In genomic region chr1:206461602-206462455, GRCh38 we compare ENCODE assay signal across 8 cellular contexts. TPM values are rescaled to one million over a fixed set of nuclear protein-coding genes. Genes with fewer than 3 reads are reported as not detected.
DNase-seq lines count a peak whose midpoint lies in the region; ATAC-seq and TF ChIP-seq lines count a peak whose summit lies in the region.

No MANE protein-coding gene starts in this region.

- DNase-seq in ACHN (peak; percentile 78), M059J (ENCODE audit: low read depth) (peak; percentile 72), SK-N-DZ (ENCODE audit: low spot score) (peak; percentile 52), pons (ENCODE audit: low spot score) (peak; percentile 75)
- peak; percentile 11 to 61 (median 41) for DNase-seq in activated naive CD4-positive, alpha-beta T cell (lab: John Stamatoyannopoulos, UW)

- no peaks in the 10 kb centered on the region for H3K9me3 ChIP-seq in gastroesophageal sphincter

- peak overlapping the region in 3 of 4 donors; percentile 2 to 49 (median 48) for H3K27ac ChIP-seq in gastroesophageal sphincter

- TF ChIP-seq CTCF in gastroesophageal sphincter (IDR thresholded peaks at IDR 0.05) = peak in 3 of 4 experiments; percentile 78 to 84 (median 79)

- H3K4me3 ChIP-seq in gastroesophageal sphincter = no peak overlapping the region

- H3K36me3 ChIP-seq in gastroesophageal sphincter = peaks cover 0 to 23% of the 10 kb centered on the region in 2 donors

- WGBS in gastroesophageal sphincter (ENCODE audit: low coverage in 1 of 2), 2 donors = 50 to 74% methylated on average over 8 to 9 of the region's 9 CpGs

- in situ Hi-C loops in ACHN (cut with HindIII; ENCODE audit: low pct_ligation_motif_present, low pct_unique_long_range_greater_than_20kb, low sequenced_read_pairs) = no loop called here

- ATAC-seq in GM18498 (IDR thresholded peaks at IDR 0.05; ENCODE audit: unreplicated experiment) (peak; percentile 63), gastroesophageal sphincter (peak; percentile 60), GM21619 (IDR thresholded peaks at IDR 0.05; ENCODE audit: unreplicated experiment) (no peak)

- TF ChIP-seq EP300 in gastroesophageal sphincter (IDR thresholded peaks at IDR 0.05) = no peak

- peaks cover 0 to 13% (median 8%) of the 10 kb centered on the region in 3 donors for H3K4me1 ChIP-seq in gastroesophageal sphincter

- H3K27me3 ChIP-seq in gastroesophageal sphincter = no peaks in the 10 kb centered on the region

- no peak for TF ChIP-seq POLR2A in gastroesophageal sphincter (IDR thresholded peaks at IDR 0.05)

RNA-seq across cellular contexts. Expression of gene IKBKE, which starts 8.4 kb away (rescaled TPM):
- 7.6 and 12.2 TPM in 2 replicates for total RNA-seq in M059J (2014; rRNA removed; shearing (Covaris generic))
- 1.9 and 2.8 TPM in 2 replicates for polyA plus RNA-seq in SK-N-DZ (2014; cell fraction: cytosol; rRNA removed)
- 3.7 and 5.6 TPM in 2 replicates for polyA plus RNA-seq in SK-N-DZ (2014; cell fraction: nucleus; rRNA removed)
- 1 to 10 TPM; 2.2 to 3.9 (median 2.7) TPM for total RNA-seq in gastroesophageal sphincter

RNA-seq across cellular contexts. Expression of gene RASSF5, which starts 45.5 kb away (rescaled TPM):
- total RNA-seq in M059J (2014; rRNA removed; shearing (Covaris generic)) = 1.6 and 4.1 TPM in 2 replicates
- 0.05 TPM in 1 of 2 replicates, not detected in the other for polyA plus RNA-seq in SK-N-DZ (2014; cell fraction: cytosol; rRNA removed)
- polyA plus RNA-seq in SK-N-DZ (2014; cell fraction: nucleus; rRNA removed) = not detected in 2 replicates
- 10 to 100 TPM in 2 of 4 donors, 1 to 10 TPM in 2; 6.2 to 23.3 (median 8.5) TPM for total RNA-seq in gastroesophageal sphincter
